Comparison of ENCODE assay signal across 1 cellular context in genomic region chr3:27108322-27108721, GRCh38.
TF ChIP-seq lines count a peak whose summit lies in the region.

No MANE protein-coding gene starts in this region.

TF ChIP-seq in WTC11, 78 proteins besides CTCF, POLR2A, EP300 and RAD21 (continued from another document):
- TF ChIP-seq USF1 (CRISPR knock-in tag; IDR thresholded peaks at IDR 0.05), result no peak
- no peak for TF ChIP-seq ZNF671 (CRISPR knock-in tag; IDR thresholded peaks at IDR 0.05)
- TF ChIP-seq GTF2I (CRISPR knock-in tag; conservative IDR thresholded peaks at IDR 0.05), result no peak
- TF ChIP-seq SMAD3 (CRISPR knock-in tag; IDR thresholded peaks at IDR 0.05; ENCODE audit: borderline replicate concordance), result no peak
